Comparison of ENCODE assay signal across 26 cellular contexts in the genomic region with DNA sequence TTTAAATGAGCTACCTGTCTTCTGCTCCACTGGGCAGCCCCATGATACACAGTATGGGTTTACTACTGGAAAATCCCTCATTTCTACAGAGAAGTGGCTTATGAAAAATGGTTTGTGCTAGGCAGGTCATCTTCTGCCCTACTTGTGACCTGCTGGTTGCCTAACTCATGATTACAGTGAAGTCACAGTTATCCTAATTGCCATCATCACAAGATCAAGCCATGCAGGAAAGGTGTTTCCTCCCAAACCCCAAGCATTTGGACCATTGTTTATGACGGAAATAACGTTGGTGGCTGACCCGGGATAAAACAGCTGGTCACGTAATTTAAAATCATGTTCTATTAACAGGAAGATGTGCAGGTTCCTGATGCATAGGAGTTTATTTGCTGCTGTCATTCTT.
"Had no signal": no experiment of that assay in that cellular context is flagged by ENCODE, and none has a peak within 500 bp of the region (broad histone marks: within the 10 kb centered on the region; RNA-seq: fewer than 3 reads in every experiment).

No MANE protein-coding gene starts in this region.

- H3K27ac ChIP-seq: lower lobe of right lung, neural progenitor cell, neutrophil, parathyroid adenoma, skin epidermis, stomach, testis, thyroid gland, transverse colon, vagina had no signal

- H3K36me3 ChIP-seq: lower lobe of right lung, neural progenitor cell, neutrophil, stomach, thyroid gland, transverse colon, upper lobe of left lung, vagina had no signal

- H3K4me3 ChIP-seq: lower lobe of right lung, neural progenitor cell, skin epidermis, stomach, testis, thyroid gland, transverse colon, upper lobe of left lung, vagina had no signal

- ATAC-seq: lower lobe of right lung; natural killer cell; sciatic nerve; stimulated activated naive B cell treated with anti-CD40 and anti-IgM and Interleukin-4, amounts not matched to agents 10 μg/mL and 1 μg/mL and 100 μg/mL, for 72 hours; stimulated activated naive CD8-positive, alpha-beta T cell treated with anti-CD3 and anti-CD28 coated beads, Interleukin-15, Interleukin-2, amounts not matched to agents 100 U/mL and 50 U/mL, for 24 hours had no signal

- DNase-seq: hypothalamus; immature natural killer cell; lower lobe of right lung; mesendoderm; naive B cell; natural killer cell; nephron progenitor cell; occipital lobe; right cardiac atrium; stimulated activated CD4-positive, alpha-beta T cell treated with anti-CD3 and anti-CD28 coated beads, Interleukin-12 subunit alpha, Interleukin-12 subunit beta, amount 100 ng/mL, for 4 hours; stimulated activated CD4-positive, alpha-beta T cell treated with anti-CD3 and anti-CD28 coated beads, Interleukin-15, amount 100 ng/mL, for 24 hours; stimulated activated CD4-positive, alpha-beta T cell treated with anti-CD3 and anti-CD28 coated beads, Interleukin-2, amount 100 ng/mL, for 24 hours; stimulated activated CD4-positive, alpha-beta T cell treated with anti-CD3 and anti-CD28 coated beads, Interleukin-4, amount 100 ng/mL, for 1 hour; stimulated activated naive B cell treated with anti-CD40 and anti-IgM and Interleukin-4, amounts not matched to agents 10 μg/mL and 1 μg/mL and 100 μg/mL, for 72 hours; stimulated activated naive CD8-positive, alpha-beta T cell treated with anti-CD3 and anti-CD28 coated beads, Interleukin-15, Interleukin-2, amounts not matched to agents 100 U/mL and 50 U/mL, for 24 hours; stomach; testis; thyroid gland; transverse colon; upper lobe of left lung had no signal

- H3K27me3 ChIP-seq: neural progenitor cell, neutrophil, stomach, testis, thyroid gland, transverse colon, upper lobe of left lung, vagina had no signal

- H3K9me3 ChIP-seq: lower lobe of right lung, neutrophil, stomach, testis, thyroid gland, transverse colon, upper lobe of left lung, vagina had no signal

- H3K4me1 ChIP-seq: lower lobe of right lung, neural progenitor cell, parathyroid adenoma, stomach, testis, thyroid gland, transverse colon, upper lobe of left lung, vagina had no signal
